In genomic region chr2:24360963-24361330, GRCh38 we compare ENCODE assay signal across 8 cellular contexts. TPM values are rescaled to one million over a fixed set of nuclear protein-coding genes. Genes with fewer than 3 reads are reported as not detected.
DNase-seq lines count a peak whose midpoint lies in the region; ATAC-seq, FAIRE-seq and TF ChIP-seq lines count a peak whose summit lies in the region.

No MANE protein-coding gene starts in this region.

- no peak for DNase-seq in stimulated activated naive CD8-positive, alpha-beta T cell treated with anti-CD3 and anti-CD28 coated beads, Interleukin-15, Interleukin-2, amounts not matched to agents 100 U/mL and 50 U/mL, for 24 hours
- no peak for DNase-seq in bronchial epithelial cell (ENCODE audit: low read depth)
- no peak for DNase-seq in NCI-H226
- no peak for DNase-seq in activated CD4-positive, alpha-beta T cell treated with anti-CD3 and anti-CD28 coated beads for 1 hour
- DNase-seq in activated CD4-positive, alpha-beta T cell treated with anti-CD3 and anti-CD28 coated beads for 48 hours = no peak

- H3K27ac ChIP-seq in mucosa of rectum (ENCODE audit: low read depth in 2 of 2, low read length in 2 of 2) = peak overlapping the region; percentile 97 to 98

- H3K27me3 ChIP-seq in bronchial epithelial cell (ENCODE audit: control insufficient read depth, insufficient read depth, low read length) (no peaks in the 10 kb centered on the region), mucosa of rectum (ENCODE audit: control insufficient read depth in 2 of 2, insufficient read depth in 2 of 2, low read length in 2 of 2) (no peaks in the 10 kb centered on the region)

- no peak for ATAC-seq in stimulated activated naive CD8-positive, alpha-beta T cell treated with anti-CD3 and anti-CD28 coated beads, Interleukin-15, Interleukin-2, amounts not matched to agents 100 U/mL and 50 U/mL, for 24 hours
- no peak for ATAC-seq in GM21515 (IDR thresholded peaks at IDR 0.05; ENCODE audit: unreplicated experiment)

- peak overlapping the region; percentile 87 for H3K27ac Mint-ChIP-seq in stimulated activated naive CD8-positive, alpha-beta T cell treated with anti-CD3 and anti-CD28 coated beads, Interleukin-15, Interleukin-2, amounts not matched to agents 100 ng/mL and 50 ng/mL, for 24 hours

- no peaks in the 10 kb centered on the region for H3K27me3 Mint-ChIP-seq in stimulated activated naive CD8-positive, alpha-beta T cell treated with anti-CD3 and anti-CD28 coated beads, Interleukin-15, Interleukin-2, amounts not matched to agents 100 ng/mL and 50 ng/mL, for 24 hours

- peaks cover 38% of the 10 kb centered on the region for H3K4me1 Mint-ChIP-seq in stimulated activated naive CD8-positive, alpha-beta T cell treated with anti-CD3 and anti-CD28 coated beads, Interleukin-15, Interleukin-2, amounts not matched to agents 100 ng/mL and 50 ng/mL, for 24 hours (ENCODE audit: low read depth)

- H3K36me3 ChIP-seq in bronchial epithelial cell (ENCODE audit: control insufficient read depth, insufficient read depth, low read length) = no peaks in the 10 kb centered on the region
- H3K36me3 ChIP-seq in mucosa of rectum (ENCODE audit: control insufficient read depth in 2 of 2, insufficient read depth in 2 of 2, low read length in 2 of 2) = no peaks in the 10 kb centered on the region

- no peak for TF ChIP-seq CTCF in bronchial epithelial cell (IDR thresholded peaks at IDR 0.05; ENCODE audit: insufficient read depth, low read length, severe bottlenecking)

- H3K9me3 Mint-ChIP-seq in stimulated activated naive CD8-positive, alpha-beta T cell treated with anti-CD3 and anti-CD28 coated beads, Interleukin-15, Interleukin-2, amounts not matched to agents 100 ng/mL and 50 ng/mL, for 24 hours = no peaks in the 10 kb centered on the region

- H3K9me3 ChIP-seq in mucosa of rectum (ENCODE audit: control insufficient read depth in 2 of 2, low read length in 2 of 2) = no peaks in the 10 kb centered on the region

- peaks cover 15 to 17% of the 10 kb centered on the region in 2 donors for H3K4me1 ChIP-seq in mucosa of rectum (ENCODE audit: control insufficient read depth in 2 of 2, insufficient read depth in 2 of 2, low read length in 2 of 2)

- peaks cover 6% of the 10 kb centered on the region for H3K36me3 Mint-ChIP-seq in stimulated activated naive CD8-positive, alpha-beta T cell treated with anti-CD3 and anti-CD28 coated beads, Interleukin-15, Interleukin-2, amounts not matched to agents 100 ng/mL and 50 ng/mL, for 24 hours (ENCODE audit: low read depth)

- H3K4me3 ChIP-seq in bronchial epithelial cell (ENCODE audit: low read depth, low read length) (peak overlapping the region; percentile 85), mucosa of rectum (ENCODE audit: low read length in 2 of 2) (peak overlapping the region; percentile 87 to 91)

- peak overlapping the region; percentile 90 for H3K4me3 Mint-ChIP-seq in stimulated activated naive CD8-positive, alpha-beta T cell treated with anti-CD3 and anti-CD28 coated beads, Interleukin-15, Interleukin-2, amounts not matched to agents 100 ng/mL and 50 ng/mL, for 24 hours

- no peak for FAIRE-seq in bronchial epithelial cell (lab: Jason Lieb, UNC)

- peak overlapping the region; percentile 81 to 98 for H3K9ac ChIP-seq in mucosa of rectum (ENCODE audit: low read depth in 1 of 2, low read length in 2 of 2)

RNA-seq across cellular contexts. Expression of gene ITSN2, which starts 0.6 kb away (rescaled TPM):
- total RNA-seq in bronchial epithelial cell = 26.3 and 32.4 TPM in 2 replicates
